In the genomic region with DNA sequence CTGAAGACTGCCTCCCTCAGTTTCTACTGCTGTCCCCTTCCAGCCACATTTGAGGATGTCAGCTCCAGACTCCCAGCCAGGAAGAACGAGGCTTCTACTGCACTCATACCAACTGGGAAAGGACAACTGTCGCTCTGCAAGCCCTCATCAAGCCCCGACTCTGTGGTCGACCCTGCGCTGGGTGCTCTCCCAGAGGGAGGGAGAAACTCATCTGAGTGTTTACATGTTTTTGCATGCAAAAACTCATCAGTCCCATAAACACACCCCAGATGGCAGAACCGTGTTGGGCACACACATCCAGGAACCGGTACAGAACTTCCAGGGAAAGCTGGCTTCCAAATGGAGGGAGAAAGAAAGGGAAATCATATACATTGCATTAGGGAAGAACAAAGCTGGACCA, we compare ENCODE assay signal across 9 cellular contexts. TPM values are rescaled to one million over a fixed set of nuclear protein-coding genes. Genes with fewer than 3 reads are reported as not detected.
"Had no signal": no experiment of that assay in that cellular context is flagged by ENCODE, and none has a peak within 500 bp of the region (broad histone marks: within the 10 kb centered on the region; RNA-seq: fewer than 3 reads in every experiment).

No MANE protein-coding gene starts in this region.

- H3K36me3 ChIP-seq: HAP-1 had no signal

- H3K4me3 Mint-ChIP-seq: HFFc6, IgD-negative memory B cell had no signal

- H3K4me1 Mint-ChIP-seq: IgD-negative memory B cell had no signal

- H3K4me3 ChIP-seq: GM23248, HAP-1 had no signal

- H3K9ac ChIP-seq: GM23248 had no signal

- H3K9me3 ChIP-seq: HAP-1 had no signal

- H3K27ac Mint-ChIP-seq: HFFc6 had no signal

- H2AFZ ChIP-seq: GM23248 had no signal

- ATAC-seq: HCT116, HepG2 had no signal

- H3K36me3 Mint-ChIP-seq: IgD-negative memory B cell had no signal

- DNase-seq: GM23248, GOT3, H7, HFFc6 had no signal

- H3K27ac ChIP-seq: GM23248, HL-60 had no signal

- H3K4me1 ChIP-seq: HAP-1 had no signal

RNA-seq across cellular contexts. Expression of gene ADAMTS17, which starts 43.5 kb away (rescaled TPM):
- total RNA-seq: GM23248, HFFc6 had no signal
- polyA plus RNA-seq: GM23248, IgD-negative memory B cell had no signal
